24 cellular contexts compared by ENCODE assay signal in the genomic region with DNA sequence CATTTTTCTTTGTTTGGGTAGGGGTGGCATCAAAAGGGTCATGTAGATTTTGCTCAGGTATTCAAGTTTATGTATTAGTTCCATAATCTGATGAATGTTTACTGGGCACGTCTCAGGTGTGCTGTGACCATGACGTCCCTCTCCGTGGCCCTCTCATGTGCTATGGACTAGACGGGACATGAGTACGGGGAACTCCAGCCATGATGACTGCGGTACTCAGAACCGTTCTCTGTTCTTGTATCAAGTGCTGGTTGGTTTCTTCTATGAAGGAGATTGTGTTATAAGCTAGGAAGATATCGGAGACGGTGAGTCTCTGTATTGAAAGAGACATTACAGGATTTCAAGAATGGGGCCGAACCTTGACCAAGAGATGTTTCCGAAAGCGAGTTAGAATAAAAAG.
"Had no signal": no experiment of that assay in that cellular context is flagged by ENCODE, and none has a peak within 500 bp of the region (broad histone marks: within the 10 kb centered on the region; RNA-seq: fewer than 3 reads in every experiment).

No MANE protein-coding gene starts in this region.

- H3K27me3 ChIP-seq: stomach, suprapubic skin, testis, thyroid gland, tibial artery, tibial nerve, transverse colon, upper lobe of left lung, upper lobe of right lung, uterus, vagina had no signal

- H3K4me3 ChIP-seq: stomach, suprapubic skin, testis, thoracic aorta, thyroid gland, tibial artery, tibial nerve, transverse colon, upper lobe of left lung, upper lobe of right lung, uterus, vagina had no signal

- DNase-seq: stimulated activated CD4-positive, alpha-beta T cell treated with anti-CD3 and anti-CD28 coated beads, Interleukin-2, amount 100 ng/mL, for 48 hours; stimulated activated CD4-positive, alpha-beta T cell treated with anti-CD3 and anti-CD28 coated beads, Interleukin-4, amount 100 ng/mL, for 1 hour; stimulated activated CD4-positive, alpha-beta T cell treated with anti-CD3 and anti-CD28 coated beads, Interleukin-4, amount 100 ng/mL, for 24 hours; stimulated activated CD4-positive, alpha-beta T cell treated with anti-CD3 and anti-CD28 coated beads, Interleukin-4, amount 100 ng/mL, for 4 hours; stimulated activated CD8-positive, alpha-beta memory T cell treated with anti-CD3 and anti-CD28 coated beads, Interleukin-4, amount 100 ng/mL, for 48 hours; stimulated activated naive B cell treated with anti-CD40 and anti-IgM and Interleukin-4, amounts not matched to agents 10 μg/mL and 1 μg/mL and 100 μg/mL, for 72 hours; stimulated activated naive CD4-positive, alpha-beta T cell; stimulated activated naive CD4-positive, alpha-beta T cell treated with Interleukin-2 at 50 U/mL for 16 hours; stimulated activated naive CD8-positive, alpha-beta T cell treated with anti-CD3 and anti-CD28 coated beads, Interleukin-15, amount 100 ng/mL, for 72 hours; stimulated activated naive CD8-positive, alpha-beta T cell treated with anti-CD3 and anti-CD28 coated beads, Interleukin-15, Interleukin-2, amounts not matched to agents 100 U/mL and 50 U/mL, for 24 hours; stomach; substantia nigra; testis; thyroid gland; tibial artery; transverse colon; trophoblast cell; upper lobe of right lung; uterus had no signal

- H3K27ac ChIP-seq: stomach, suprapubic skin, testis, thoracic aorta, thyroid gland, tibial artery, tibial nerve, transverse colon, upper lobe of left lung, upper lobe of right lung, uterus, vagina had no signal

- H3K9me3 ChIP-seq: suprapubic skin, testis, thoracic aorta, thyroid gland, upper lobe of left lung, upper lobe of right lung, uterus, vagina had no signal

- H3K4me1 ChIP-seq: stomach, suprapubic skin, testis, thyroid gland, tibial artery, tibial nerve, transverse colon, upper lobe of left lung, upper lobe of right lung, uterus, vagina had no signal

- H3K36me3 ChIP-seq: stomach, suprapubic skin, thoracic aorta, thyroid gland, tibial artery, tibial nerve, transverse colon, upper lobe of left lung, upper lobe of right lung, uterus, vagina had no signal
